Comparison of ENCODE assay signal across 8 cellular contexts in the genomic region with DNA sequence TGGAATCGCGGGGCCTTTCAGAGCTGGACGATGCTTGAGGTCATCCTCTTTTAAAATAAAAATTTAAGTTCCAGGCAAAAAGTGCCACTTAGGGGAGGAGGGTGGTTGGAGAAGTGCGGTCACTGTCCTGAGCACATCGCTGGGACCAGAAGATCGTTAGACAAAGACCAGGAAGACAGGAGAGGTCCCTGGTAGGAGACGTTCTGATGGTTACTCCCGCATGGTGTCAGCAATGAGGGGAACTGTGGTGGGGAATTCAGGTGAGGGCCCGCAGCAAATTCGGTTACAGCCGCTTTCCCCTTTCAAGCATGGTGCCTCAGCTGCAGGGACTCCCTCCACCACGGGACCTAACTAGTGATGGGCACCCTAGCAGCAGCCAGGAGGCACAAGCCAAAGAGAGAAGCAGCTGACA. TPM values are rescaled to one million over a fixed set of nuclear protein-coding genes. Genes with fewer than 3 reads are reported as not detected.
DNase-seq lines count a peak whose midpoint lies in the region; ATAC-seq and TF ChIP-seq lines count a peak whose summit lies in the region.

No MANE protein-coding gene starts in this region.

- ATAC-seq in T-cell (replicated peaks in 1 of 4) = no peak

- H3K79me1 ChIP-seq in mesenchymal stem cell (replicated peaks; ENCODE audit: low read length, poor library complexity, severe bottlenecking) = peaks cover 18% of the 10 kb centered on the region

- H3K27ac Mint-ChIP-seq in T-cell = peak overlapping the region; percentile 98 to 99

- peak overlapping the region in 1 of 2 experiments; percentile 3 for H3K4ac ChIP-seq in mesenchymal stem cell (ENCODE audit: low read depth in 1 of 2, low read length in 2 of 2)

- peak overlapping the region; percentile 62 for H4K91ac ChIP-seq in mesenchymal stem cell (ENCODE audit: low read length)

- peaks cover 29% of the 10 kb centered on the region for H3K4me1 ChIP-seq in DOHH2 (ENCODE audit: control insufficient read depth, low read length)
- peaks cover 12 to 22% of the 10 kb centered on the region in 2 donors for H3K4me1 ChIP-seq in duodenal mucosa (ENCODE audit: control insufficient read depth in 1 of 2, insufficient read depth in 2 of 2, low read length in 2 of 2)
- peaks cover 6% of the 10 kb centered on the region for H3K4me1 ChIP-seq in mesenchymal stem cell (ENCODE audit: control insufficient read depth, insufficient read depth, low read depth, low read length)
- peaks cover 0 to 30% (median 14%) of the 10 kb centered on the region in 4 donors for H3K4me1 ChIP-seq in tibial nerve

- H3K4me3 ChIP-seq in DOHH2 (ENCODE audit: low read length) (peak overlapping the region; percentile 73), duodenal mucosa (ENCODE audit: low read depth in 1 of 2, low read length in 2 of 2) (peak overlapping the region; percentile 98 to 99), mesenchymal stem cell (ENCODE audit: insufficient read depth in 1 of 2, low read depth in 1 of 2, low read length in 2 of 2) (peak overlapping the region; percentile 74 to 93), tibial nerve (peak overlapping the region; percentile 58 to 87 (median 69))

- no peak overlapping the region for H2AFZ ChIP-seq in mesenchymal stem cell (ENCODE audit: low read depth, low read length)

- no peaks in the 10 kb centered on the region for H3K27me3 Mint-ChIP-seq in T-cell

- H3K4me2 ChIP-seq in DOHH2 (ENCODE audit: low read length) (peak overlapping the region; percentile 86), mesenchymal stem cell (ENCODE audit: low read length, poor library complexity, severe bottlenecking) (peak overlapping the region; percentile 83)

- H3K23ac ChIP-seq in mesenchymal stem cell (ENCODE audit: low read length in 2 of 2) = no peak overlapping the region

- peak overlapping the region; percentile 31 for H2AK5ac ChIP-seq in mesenchymal stem cell (ENCODE audit: low read length, severe bottlenecking)

- peaks cover 26% of the 10 kb centered on the region for H3K79me2 ChIP-seq in DOHH2 (ENCODE audit: control insufficient read depth, low read length)

- H2BK15ac ChIP-seq in mesenchymal stem cell (ENCODE audit: low read depth, poor library complexity, severe bottlenecking) = no peak overlapping the region

- H3K9me3 Mint-ChIP-seq in T-cell = no peaks in the 10 kb centered on the region

- peaks cover 42% of the 10 kb centered on the region for H3K36me3 ChIP-seq in DOHH2 (ENCODE audit: control insufficient read depth, low read length)
- peaks cover 0 to 33% of the 10 kb centered on the region in 2 donors for H3K36me3 ChIP-seq in duodenal mucosa (ENCODE audit: control insufficient read depth in 1 of 2, insufficient read depth in 2 of 2, low read length in 2 of 2)
- H3K36me3 ChIP-seq in mesenchymal stem cell (ENCODE audit: control insufficient read depth in 1 of 2, insufficient read depth in 2 of 2, low read depth in 1 of 2, low read length in 2 of 2) = peaks cover 28 to 42% of the 10 kb centered on the region in 2 experiments
- peaks cover 0 to 37% (median 6%) of the 10 kb centered on the region in 3 donors for H3K36me3 ChIP-seq in tibial nerve

- DNase-seq in HEK293T (ENCODE audit: extremely low spot score) = peak; percentile 32
- peak in 9 of 34 experiments; percentile 4 to 26 (median 15) for DNase-seq in T-cell
- DNase-seq in mesenchymal stem cell = no peak
- DNase-seq in tibial nerve (ENCODE audit: low spot score in 2 of 2) = no peak
- DNase-seq in SKM-1 treated with dmso at 0.1 percent for 144 hours (lab: John Stamatoyannopoulos, UW; ENCODE audit: unreplicated experiment) = no peak
- no peak for DNase-seq in mucosa of gallbladder (ENCODE audit: low spot score)

- TF ChIP-seq EP300 in tibial nerve (IDR thresholded peaks at IDR 0.05) = no peak

- H3K27ac ChIP-seq in DOHH2 (ENCODE audit: low read depth, low read length) = peak overlapping the region; percentile 92
- peak overlapping the region; percentile 91 for H3K27ac ChIP-seq in duodenal mucosa (ENCODE audit: low read depth, low read length)
- H3K27ac ChIP-seq in mesenchymal stem cell (ENCODE audit: low read length, poor library complexity, severe bottlenecking) = peak overlapping the region; percentile 98
- H3K27ac ChIP-seq in tibial nerve = peak overlapping the region; percentile 76 to 97 (median 90)

- H3K36me3 Mint-ChIP-seq in T-cell = peaks cover 19% of the 10 kb centered on the region

- peaks cover 34 to 46% (median 43%) of the 10 kb centered on the region in 3 donors for H3K4me1 Mint-ChIP-seq in T-cell

- peaks cover 38% of the 10 kb centered on the region for H3F3A ChIP-seq in DOHH2 (ENCODE audit: control insufficient read depth, insufficient read depth)

- peak overlapping the region; percentile 95 to 98 (median 96) for H3K4me3 Mint-ChIP-seq in T-cell

- H3K9me2 ChIP-seq in DOHH2 (replicated peaks; ENCODE audit: control insufficient read depth, low read length) = no peaks in the 10 kb centered on the region

- H2BK120ac ChIP-seq in mesenchymal stem cell (ENCODE audit: low read depth, low read length) = no peak overlapping the region

- H4K20me1 ChIP-seq in DOHH2 (ENCODE audit: control insufficient read depth, insufficient read depth, low read depth, low read length) = no peaks in the 10 kb centered on the region

- CTCF ChIA-PET in HEK293T (lab: Yijun Ruan, JAX) (interaction anchor here (0.6 to 3.0 kb wide), 6 partner anchors 40 to 360 kb away, joined by 3 to 17 read pairs (median 4); a partner anchor contains a TSS), T-cell (lab: Charles Lee) (interaction anchor here (0.5 to 2.5 kb wide), 14 partner anchors 13 to 393 kb away, joined by 3 to 9 read pairs (median 4); a partner anchor contains a TSS)

- 14% methylated on average over 12 of the region's 12 CpGs for WGBS in mesenchymal stem cell
- 3% methylated on average over 12 of the region's 12 CpGs for WGBS in tibial nerve, 2 donors

- H2BK12ac ChIP-seq in mesenchymal stem cell (ENCODE audit: low read length in 2 of 2) = no peak overlapping the region

- peak overlapping the region; percentile 16 to 28 for H3K18ac ChIP-seq in mesenchymal stem cell (ENCODE audit: low read depth in 1 of 2, low read length in 2 of 2)

- H3K14ac ChIP-seq in mesenchymal stem cell (ENCODE audit: low read length in 2 of 2) = peak overlapping the region in 1 of 2 experiments; percentile 6

- TF ChIP-seq CTCF in DOHH2 (IDR thresholded peaks at IDR 0.05; ENCODE audit: low read depth, low read length, poor library complexity, severe bottlenecking) (peak; percentile 43), tibial nerve (IDR thresholded peaks at IDR 0.05) (no peak)

- no peaks in the 10 kb centered on the region for H3K9me3 ChIP-seq in DOHH2 (ENCODE audit: control insufficient read depth, insufficient read depth, low read length)
- H3K9me3 ChIP-seq in duodenal mucosa (ENCODE audit: control insufficient read depth in 1 of 2, low read length in 2 of 2) = no peaks in the 10 kb centered on the region
- no peaks in the 10 kb centered on the region for H3K9me3 ChIP-seq in mesenchymal stem cell (ENCODE audit: control insufficient read depth, low read length)
- no peaks in the 10 kb centered on the region for H3K9me3 ChIP-seq in tibial nerve

- H4K8ac ChIP-seq in mesenchymal stem cell (ENCODE audit: low read length) = peak overlapping the region; percentile 81

- TF ChIP-seq POLR2A in tibial nerve (IDR thresholded peaks at IDR 0.05) = no peak

- H3K27me3 ChIP-seq in DOHH2 (ENCODE audit: control insufficient read depth, low read length) (no peaks in the 10 kb centered on the region), duodenal mucosa (ENCODE audit: control insufficient read depth in 1 of 2, insufficient read depth in 2 of 2, low read length in 2 of 2) (no peaks in the 10 kb centered on the region), mesenchymal stem cell (ENCODE audit: control insufficient read depth in 1 of 2, insufficient read depth in 1 of 2, low read length in 2 of 2) (no peaks in the 10 kb centered on the region), tibial nerve (no peaks in the 10 kb centered on the region)

- POLR2A ChIA-PET in HEK293T (lab: Yijun Ruan, JAX) (interaction anchor here (0.8 to 2.7 kb wide), 9 partner anchors 21 to 192 kb away, joined by 3 to 15 read pairs (median 4); a partner anchor contains a TSS), T-cell (lab: Charles Lee) (interaction anchor here in 1 of 2 donors (1.3 to 1.7 kb wide), 3 partner anchors 9 to 43 kb away, joined by 3 to 8 read pairs (median 6); no protein-coding TSS in a partner anchor)

- H3K9ac ChIP-seq in duodenal mucosa (ENCODE audit: low read depth in 1 of 2, low read length in 2 of 2) (peak overlapping the region; percentile 56 to 87), mesenchymal stem cell (ENCODE audit: low read length) (peak overlapping the region; percentile 98)

- H2BK5ac ChIP-seq in mesenchymal stem cell (ENCODE audit: low read depth, low read length, poor library complexity, severe bottlenecking) = no peak overlapping the region

TF ChIP-seq in HEK293T, 16 proteins besides CTCF, POLR2A, EP300 and RAD21:
- TF ChIP-seq FOXA1 (IDR thresholded peaks at IDR 0.05) (no peak), HDGF (IDR thresholded peaks at IDR 0.05; ENCODE audit: borderline replicate concordance) (no peak), TARDBP (IDR thresholded peaks at IDR 0.05) (no peak), SUZ12 (IDR thresholded peaks at IDR 0.05) (no peak), ARNT (IDR thresholded peaks at IDR 0.05) (no peak)

RNA-seq across cellular contexts. Expression of a gene that starts 1.0 kb away (rescaled TPM):
- total RNA-seq in T-cell (10 to 100 TPM; 34.8 to 42.0 (median 35.9) TPM), tibial nerve (10 to 100 TPM in 3 of 4 donors, 1 to 10 TPM in 1; 9.8 to 20.9 (median 16.0) TPM), mucosa of gallbladder (23.6 TPM)
- polyA plus RNA-seq in mesenchymal stem cell (2013, experiment 1 of 2) = 19.3 TPM
- 19.9 TPM for polyA plus RNA-seq in mesenchymal stem cell (2013, experiment 2 of 2)

RNA-seq across cellular contexts. Expression of a gene that starts 21.8 kb away (rescaled TPM):
- total RNA-seq in T-cell (100 to 1,000 TPM; 280 to 382 (median 356) TPM), tibial nerve (100 to 1,000 TPM; 329 to 533 (median 488) TPM), mucosa of gallbladder (315 TPM)
- 119 TPM for polyA plus RNA-seq in mesenchymal stem cell (2013, experiment 1 of 2)
- polyA plus RNA-seq in mesenchymal stem cell (2013, experiment 2 of 2) = 118 TPM

RNA-seq across cellular contexts. Expression of a gene that starts 40.3 kb away (rescaled TPM):
- total RNA-seq in T-cell (10 to 100 TPM; 53.8 to 96.9 (median 77.6) TPM), tibial nerve (10 to 100 TPM in 1 of 4 donors, 1 to 10 TPM in 3; 4.8 to 13.2 (median 8.6) TPM), mucosa of gallbladder (36.2 TPM)
- 17.6 TPM for polyA plus RNA-seq in mesenchymal stem cell (2013, experiment 1 of 2)
- polyA plus RNA-seq in mesenchymal stem cell (2013, experiment 2 of 2) = 17.3 TPM
